Comparison of ENCODE assay signal across 17 cellular contexts in the genomic region with DNA sequence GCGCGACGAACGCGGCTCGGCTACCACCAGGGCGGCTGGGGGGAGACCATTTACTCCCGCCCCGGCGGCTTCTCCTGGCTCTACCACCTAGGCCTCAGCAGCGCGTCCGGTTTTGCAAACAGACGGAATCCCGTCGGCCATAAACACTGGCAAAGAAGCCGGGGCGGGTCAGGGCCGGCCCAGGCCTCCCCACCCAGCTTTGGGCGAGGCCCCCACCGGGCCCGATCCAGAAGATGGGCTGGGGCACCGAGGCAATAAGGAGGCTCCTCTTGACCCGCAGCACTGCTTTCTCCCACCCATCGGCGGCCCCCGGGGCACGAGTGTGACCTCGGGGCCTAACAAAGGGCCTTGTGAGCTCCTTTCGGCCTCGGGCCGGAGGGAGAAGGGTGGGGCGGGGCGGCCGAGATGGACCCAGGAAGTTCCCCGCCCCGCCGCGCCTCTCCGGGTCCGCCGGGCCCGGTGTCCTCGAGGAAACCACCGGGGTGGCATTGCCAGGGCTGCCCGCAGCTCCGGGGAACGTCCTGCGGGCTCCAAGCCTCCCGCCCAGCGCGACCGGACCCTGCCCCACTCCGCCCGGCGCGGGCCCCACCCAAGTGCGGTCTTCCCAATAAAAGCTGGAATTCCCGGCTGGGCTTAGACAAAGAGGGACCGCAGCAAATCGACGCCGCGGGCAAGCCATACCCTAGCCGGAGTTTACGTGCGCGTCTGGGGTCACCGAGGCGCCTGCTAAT. TPM values are rescaled to one million over a fixed set of nuclear protein-coding genes. Genes with fewer than 3 reads are reported as not detected.
A peak's percentile ranks its signal among the peaks of the same experiment; 100 is the strongest.
DNase-seq lines count a peak whose midpoint lies in the region; ATAC-seq, FAIRE-seq and TF ChIP-seq lines count a peak whose summit lies in the region.
"Had no signal": no experiment of that assay in that cellular context is flagged by ENCODE, and none has a peak within 500 bp of the region (broad histone marks: within the 10 kb centered on the region; RNA-seq: fewer than 3 reads in every experiment).

No MANE protein-coding gene starts in this region.

- TF ChIP-seq RAD21 in HepG2 (CRISPR knock-in tag; IDR thresholded peaks at IDR 0.05): no peak

- H3K4me1 ChIP-seq in HepG2 (ENCODE audit: insufficient read depth, low read length): peaks cover 63% of the 10 kb centered on the region

- no peaks in the 10 kb centered on the region for H3K27me3 ChIP-seq in HepG2 (ENCODE audit: control insufficient read depth in 1 of 2, insufficient read depth in 2 of 2, low read length in 2 of 2)
- H3K27me3 ChIP-seq: testis had no signal

- intact Hi-C loops in HepG2 (cut with micrococcal nuclease; ENCODE audit: unreplicated experiment): no loop called here

- FAIRE-seq in HepG2 (lab: Jason Lieb, UNC) (no peak), frontal cortex (lab: Jason Lieb, UNC) (no peak)
- FAIRE-seq: small intestine had no signal

- TF ChIP-seq POLR2A in HepG2 (IDR thresholded peaks at IDR 0.05; ENCODE audit: insufficient read depth in 1 of 2, low read depth in 2 of 2, low read length in 2 of 2): no peak

- POLR2A ChIA-PET in HepG2 (lab: Yijun Ruan, JAX): interaction anchor here (0.7 kb wide), 1 partner anchor 79 kb away, joined by 3 read pairs; no protein-coding TSS in a partner anchor

- peak overlapping the region; percentile 76 for H3K4me3 Mint-ChIP-seq in T-helper 2 cell treated with Interferon-gamma antibody and Interleukin-4, amounts not matched to agents 5 μg/mL and 100 μg/mL, for 36 hours
- H3K4me3 Mint-ChIP-seq in activated T-helper 17 cell treated with anti-CD3 and anti-CD28 coated beads, Interleukin-2, amount 50 U/mL, for 72 hours: peak overlapping the region; percentile 96
- peak overlapping the region in 1 of 2 donors; percentile 52 for H3K4me3 Mint-ChIP-seq in stimulated activated naive B cell treated with anti-CD40 and anti-IgM and Interleukin-4, amounts not matched to agents 10 μg/mL and 1 μg/mL and 100 μg/mL, for 72 hours

- H3K27ac ChIP-seq in HepG2 (ENCODE audit: extremely low read length, insufficient read depth, low read length): no peak overlapping the region
- H3K27ac ChIP-seq: coronary artery, testis had no signal

- no TSS peak for BruUV-seq in HepG2 (replicated peaks; lab: Mats Ljungman, UMichigan)

- no peak for DNase-seq in T-helper 2 cell treated with Interferon-gamma antibody and Interleukin-4, amounts not matched to agents 5 μg/mL and 100 μg/mL, for 36 hours (ENCODE audit: low spot score)
- no peak for DNase-seq in T-helper 2 cell
- no peak for DNase-seq in HepG2 (ENCODE audit: low spot score)
- no peak for DNase-seq in stimulated activated naive B cell treated with anti-CD40 and anti-IgM and Interleukin-4, amounts not matched to agents 10 μg/mL and 1 μg/mL and 100 μg/mL, for 72 hours
- no peak for DNase-seq in NCI-H1417 (lab: John Stamatoyannopoulos, UW)
- DNase-seq in frontal cortex (ENCODE audit: low spot score in 2 of 2): no peak
- DNase-seq: activated T-cell treated with anti-CD3 and anti-CD28 coated beads, Interleukin-2, amount 50 U/mL, for 4 hours; amygdala; immature natural killer cell; Kasumi-1; naive B cell; NCI-H1930; small intestine; testis had no signal

- no peak overlapping the region for H2AFZ ChIP-seq in HepG2 (ENCODE audit: low read length)

- no peak for TF ChIP-seq CTCF in HepG2 (CRISPR knock-in tag; IDR thresholded peaks at IDR 0.05)

- peaks cover 24% of the 10 kb centered on the region for H3K36me3 Mint-ChIP-seq in T-helper 2 cell treated with Interferon-gamma antibody and Interleukin-4, amounts not matched to agents 5 μg/mL and 100 μg/mL, for 36 hours (ENCODE audit: low read depth)
- H3K36me3 Mint-ChIP-seq in activated T-helper 17 cell treated with anti-CD3 and anti-CD28 coated beads, Interleukin-2, amount 50 U/mL, for 72 hours (ENCODE audit: low read depth): peaks cover 47% of the 10 kb centered on the region
- peaks cover 4 to 25% of the 10 kb centered on the region in 2 donors for H3K36me3 Mint-ChIP-seq in stimulated activated naive B cell treated with anti-CD40 and anti-IgM and Interleukin-4, amounts not matched to agents 10 μg/mL and 1 μg/mL and 100 μg/mL, for 72 hours

- no peak overlapping the region for H3K4me2 ChIP-seq in HepG2 (ENCODE audit: low read depth, low read length)

- no peaks in the 10 kb centered on the region for H3K27me3 Mint-ChIP-seq in T-helper 2 cell treated with Interferon-gamma antibody and Interleukin-4, amounts not matched to agents 5 μg/mL and 100 μg/mL, for 36 hours (ENCODE audit: low read depth)
- no peaks in the 10 kb centered on the region for H3K27me3 Mint-ChIP-seq in activated T-helper 17 cell treated with anti-CD3 and anti-CD28 coated beads, Interleukin-2, amount 50 U/mL, for 72 hours
- H3K27me3 Mint-ChIP-seq in stimulated activated naive B cell treated with anti-CD40 and anti-IgM and Interleukin-4, amounts not matched to agents 10 μg/mL and 1 μg/mL and 100 μg/mL, for 72 hours: peaks cover 0 to 28% of the 10 kb centered on the region in 2 donors

- peaks cover 73% of the 10 kb centered on the region for H4K20me1 ChIP-seq in HepG2 (ENCODE audit: insufficient read depth, low read length)

- peaks cover 44% of the 10 kb centered on the region for H3K4me1 Mint-ChIP-seq in T-helper 2 cell treated with Interferon-gamma antibody and Interleukin-4, amounts not matched to agents 5 μg/mL and 100 μg/mL, for 36 hours (ENCODE audit: low read depth)
- H3K4me1 Mint-ChIP-seq in activated T-helper 17 cell treated with anti-CD3 and anti-CD28 coated beads, Interleukin-2, amount 50 U/mL, for 72 hours: peaks cover 17% of the 10 kb centered on the region
- H3K4me1 Mint-ChIP-seq in stimulated activated naive B cell treated with anti-CD40 and anti-IgM and Interleukin-4, amounts not matched to agents 10 μg/mL and 1 μg/mL and 100 μg/mL, for 72 hours: peaks cover 35 to 64% of the 10 kb centered on the region in 2 donors

- CTCF ChIA-PET in HepG2 (lab: Yijun Ruan, JAX; ENCODE audit: low intra/inter-chr PET ratio, low total read pairs): no interaction called here

- H3K9me3 ChIP-seq in HepG2 (ENCODE audit: low read length): no peaks in the 10 kb centered on the region
- H3K9me3 ChIP-seq: testis had no signal

- over 99% methylated on average over 13 of the region's 70 CpGs for WGBS in HepG2 (ENCODE audit: low lambda C conversion rate)

- peaks cover 85% of the 10 kb centered on the region for H3K79me2 ChIP-seq in HepG2 (ENCODE audit: insufficient read depth, low read length)

- H3K27ac Mint-ChIP-seq in T-helper 2 cell treated with Interferon-gamma antibody and Interleukin-4, amounts not matched to agents 5 μg/mL and 100 μg/mL, for 36 hours: no peak overlapping the region
- no peak overlapping the region for H3K27ac Mint-ChIP-seq in activated T-helper 17 cell treated with anti-CD3 and anti-CD28 coated beads, Interleukin-2, amount 50 U/mL, for 72 hours
- H3K27ac Mint-ChIP-seq in stimulated activated naive B cell treated with anti-CD40 and anti-IgM and Interleukin-4, amounts not matched to agents 10 μg/mL and 1 μg/mL and 100 μg/mL, for 72 hours: peak overlapping the region; percentile 83
- H3K27ac Mint-ChIP-seq: immature natural killer cell had no signal

- H3K9ac ChIP-seq in HepG2 (ENCODE audit: insufficient read depth, low read depth, low read length): no peak overlapping the region

- in situ Hi-C loops in HepG2 (cut with HindIII; ENCODE audit: extremely low pct_ligation_motif_present, low pct_unique_long_range_greater_than_20kb): no loop called here

- no peaks in the 10 kb centered on the region for H3K9me3 Mint-ChIP-seq in T-helper 2 cell treated with Interferon-gamma antibody and Interleukin-4, amounts not matched to agents 5 μg/mL and 100 μg/mL, for 36 hours
- no peaks in the 10 kb centered on the region for H3K9me3 Mint-ChIP-seq in activated T-helper 17 cell treated with anti-CD3 and anti-CD28 coated beads, Interleukin-2, amount 50 U/mL, for 72 hours
- H3K9me3 Mint-ChIP-seq in stimulated activated naive B cell treated with anti-CD40 and anti-IgM and Interleukin-4, amounts not matched to agents 10 μg/mL and 1 μg/mL and 100 μg/mL, for 72 hours: no peaks in the 10 kb centered on the region
- H3K9me3 Mint-ChIP-seq: activated T-cell treated with anti-CD3 and anti-CD28 coated beads, Interleukin-2, amount 50 U/mL, for 4 hours; immature natural killer cell had no signal

- TF ChIP-seq EP300 in HepG2 (IDR thresholded peaks at IDR 0.05; ENCODE audit: low read depth in 2 of 2, low read length in 2 of 2) (no peak), HepG2 (CRISPR knock-in tag; IDR thresholded peaks at IDR 0.05; ENCODE audit: borderline replicate concordance) (no peak)

- no peak overlapping the region for H3K4me3 ChIP-seq in HepG2 (replicated peaks in 1 of 3; ENCODE audit: insufficient read depth in 1 of 3, low read depth in 2 of 3, low read length in 3 of 3)
- H3K4me3 ChIP-seq: coronary artery, testis had no signal

- ATAC-seq in activated T-helper 17 cell treated with anti-CD3 and anti-CD28 coated beads, Interleukin-2, amount 50 U/mL, for 72 hours (replicated peaks): no peak
- no peak for ATAC-seq in HepG2
- no peak for ATAC-seq in stimulated activated naive B cell treated with anti-CD40 and anti-IgM and Interleukin-4, amounts not matched to agents 10 μg/mL and 1 μg/mL and 100 μg/mL, for 72 hours (replicated peaks)
- ATAC-seq in HG03097 (IDR thresholded peaks at IDR 0.05; ENCODE audit: low FRiP score, unreplicated experiment): no peak
- ATAC-seq: activated T-cell treated with anti-CD3 and anti-CD28 coated beads, Interleukin-2, amount 50 U/mL, for 4 hours had no signal

- H3K36me3 ChIP-seq in HepG2 (replicated peaks in 1 of 2; ENCODE audit: control insufficient read depth in 1 of 2, insufficient read depth in 2 of 2, low read length in 2 of 2): no peaks in the 10 kb centered on the region

RNA-seq across cellular contexts. Expression of a gene that starts 5.9 kb away (rescaled TPM):
- 10 to 100 TPM; 38.9 to 63.2 TPM for total RNA-seq in activated T-helper 17 cell treated with anti-CD3 and anti-CD28 coated beads, Interleukin-2, amount 50 U/mL, for 72 hours
- total RNA-seq in HepG2 (2016; rRNA removed; fragmentation: Illumina TruSeq; extraction: Trizol) (15.2 and 18.6 TPM in 2 replicates), frontal cortex (26.5 TPM)
- 3.2 and 4.8 TPM in 2 replicates for total RNA-seq in HepG2 (2016; cell fraction: cytosol; rRNA removed; fragmentation: Illumina TruSeq; extraction: Trizol; ENCODE audit: low read depth)
- total RNA-seq in HepG2 (2016; cell fraction: insoluble cytoplasmic fraction; rRNA removed; fragmentation: Illumina TruSeq; extraction: Trizol): 13.9 and 15.9 TPM in 2 replicates
- 7.4 and 7.6 TPM in 2 replicates for total RNA-seq in HepG2 (2016; cell fraction: membrane; rRNA removed; fragmentation: Illumina TruSeq; extraction: Trizol)
- 18.8 and 25.8 TPM in 2 replicates for total RNA-seq in HepG2 (2016; cell fraction: nucleus; rRNA removed; fragmentation: Illumina TruSeq; extraction: Trizol)
- polyA plus RNA-seq in HepG2 (2011; rRNA removed): 14.3 and 15.2 TPM in 2 replicates
- polyA plus RNA-seq in HepG2 (2011; cell fraction: cytosol; rRNA removed): 11.5 and 13.8 TPM in 2 replicates
- 30.4 and 30.6 TPM in 2 replicates for polyA plus RNA-seq in HepG2 (2011; cell fraction: nucleus; rRNA removed)
- polyA plus RNA-seq in HepG2 (2012): 27.3 and 29.3 TPM in 2 replicates
- polyA plus RNA-seq in HepG2 (2016; cell fraction: cytosol; fragmentation: Illumina TruSeq; extraction: Trizol; ENCODE audit: low read depth): 1.2 and 1.3 TPM in 2 replicates
- polyA plus RNA-seq in HepG2 (2016; cell fraction: insoluble cytoplasmic fraction; fragmentation: Illumina TruSeq; extraction: Trizol; ENCODE audit: low read depth): 17.4 and 18.4 TPM in 2 replicates
- polyA plus RNA-seq in HepG2 (2016; cell fraction: membrane; fragmentation: Illumina TruSeq; extraction: Trizol; ENCODE audit: low read depth): 1.3 and 1.9 TPM in 2 replicates
- 27.4 and 28.9 TPM in 2 replicates for polyA plus RNA-seq in HepG2 (2016; cell fraction: nucleus; fragmentation: Illumina TruSeq; extraction: Trizol; ENCODE audit: insufficient read depth, low read depth)
- 18.3 and 32.5 TPM in 2 replicates for polyA minus RNA-seq in HepG2 (2011; rRNA and poly(A)+ RNA removed; ENCODE audit: low replicate concordance)
- 40.3 and 40.4 TPM in 2 replicates for polyA minus RNA-seq in HepG2 (2011; cell fraction: cytosol; rRNA and poly(A)+ RNA removed)
- 31.8 TPM in 2 replicates for polyA minus RNA-seq in HepG2 (2011; cell fraction: nucleus; rRNA and poly(A)+ RNA removed)
